28 cellular contexts compared by ENCODE assay signal in the genomic region with DNA sequence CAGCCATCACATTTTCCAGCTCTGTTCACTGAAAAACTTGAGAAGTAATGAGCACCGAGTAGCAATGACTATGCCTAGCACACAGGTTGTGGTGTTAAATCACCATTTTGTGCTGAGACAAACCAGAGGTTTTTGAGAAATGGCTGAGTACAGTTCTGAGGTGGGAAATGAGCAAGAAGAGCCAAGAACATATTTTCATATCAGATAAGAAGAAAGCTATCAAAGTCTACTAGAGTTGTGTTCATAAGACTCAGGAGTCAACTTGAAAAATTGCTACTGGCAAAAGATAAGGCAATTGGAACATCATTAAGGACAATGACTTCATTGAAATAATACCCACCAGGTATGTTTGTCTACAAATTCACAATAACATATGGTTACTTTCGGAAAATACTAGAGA.
"Had no signal": no experiment of that assay in that cellular context is flagged by ENCODE, and none has a peak within 500 bp of the region (broad histone marks: within the 10 kb centered on the region; RNA-seq: fewer than 3 reads in every experiment).

No MANE protein-coding gene starts in this region.

- H3K27me3 ChIP-seq: left lung, ovary, right atrium auricular region, suprapubic skin, tibial artery, upper lobe of right lung had no signal

- H3K27ac ChIP-seq: left lung, lower lobe of right lung, ovary, right atrium auricular region, right lobe of liver, suprapubic skin, thoracic aorta, tibial artery, upper lobe of right lung had no signal

- H3K4me1 Mint-ChIP-seq: naive thymus-derived CD4-positive, alpha-beta T cell had no signal

- H3K4me3 Mint-ChIP-seq: mesothelial cell of epicardium; naive thymus-derived CD4-positive, alpha-beta T cell; natural killer cell treated with Interleukin-12 subunit alpha and Interleukin-12 subunit beta and Interleukin-15 and Interleukin-18, amount 100 ng/mL, for 72 hours; stimulated activated naive CD8-positive, alpha-beta T cell treated with anti-CD3 and anti-CD28 coated beads, Interleukin-15, Interleukin-2, amounts not matched to agents 100 ng/mL and 50 ng/mL, for 24 hours had no signal

- H3K9me3 ChIP-seq: left lung, lower lobe of right lung, mucosa of descending colon, ovary, right atrium auricular region, right lobe of liver, suprapubic skin, thoracic aorta, tibial artery, upper lobe of right lung had no signal

- H3K9me3 Mint-ChIP-seq: mesothelial cell of epicardium had no signal

- H3K36me3 Mint-ChIP-seq: mesothelial cell of epicardium; naive thymus-derived CD4-positive, alpha-beta T cell; natural killer cell treated with Interleukin-12 subunit alpha and Interleukin-12 subunit beta and Interleukin-15 and Interleukin-18, amount 100 ng/mL, for 72 hours had no signal

- H3K36me3 ChIP-seq: left lung, lower lobe of right lung, ovary, right atrium auricular region, right lobe of liver, suprapubic skin, thoracic aorta, tibial artery, upper lobe of right lung had no signal

- ATAC-seq: left colon; left lung; lower lobe of right lung; mucosa of descending colon; naive thymus-derived CD4-positive, alpha-beta T cell; natural killer cell treated with Interleukin-12 subunit alpha and Interleukin-12 subunit beta and Interleukin-15 and Interleukin-18, amount 100 ng/mL, for 72 hours; right lobe of liver; upper lobe of right lung had no signal

- H3K27me3 Mint-ChIP-seq: naive thymus-derived CD4-positive, alpha-beta T cell; natural killer cell treated with Interleukin-12 subunit alpha and Interleukin-12 subunit beta and Interleukin-15 and Interleukin-18, amount 100 ng/mL, for 72 hours; progenitor cell of endocrine pancreas; stimulated activated naive CD8-positive, alpha-beta T cell treated with anti-CD3 and anti-CD28 coated beads, Interleukin-15, Interleukin-2, amounts not matched to agents 100 ng/mL and 50 ng/mL, for 24 hours had no signal

- DNase-seq: hippocampal formation; kidney; left colon; left lung; lower lobe of right lung; mammary epithelial cell; mesenchymal stem cell; mucosa of descending colon; naive thymus-derived CD4-positive, alpha-beta T cell; ovary; right lobe of liver; stimulated activated CD4-positive, alpha-beta T cell treated with anti-CD3 and anti-CD28 coated beads, Interleukin-12 subunit alpha, Interleukin-12 subunit beta, amount 100 ng/mL, for 4 hours; stimulated activated CD4-positive, alpha-beta T cell treated with anti-CD3 and anti-CD28 coated beads, Interleukin-15, amount 100 ng/mL, for 24 hours; stimulated activated CD4-positive, alpha-beta T cell treated with anti-CD3 and anti-CD28 coated beads, Interleukin-2, amount 100 ng/mL, for 24 hours; stimulated activated CD4-positive, alpha-beta T cell treated with anti-CD3 and anti-CD28 coated beads, Interleukin-4, amount 100 ng/mL, for 1 hour; stimulated activated naive CD4-positive, alpha-beta T cell; tibial artery; trophoblast cell; upper lobe of right lung had no signal

- H3K27ac Mint-ChIP-seq: mesothelial cell of epicardium; naive thymus-derived CD4-positive, alpha-beta T cell; natural killer cell treated with Interleukin-12 subunit alpha and Interleukin-12 subunit beta and Interleukin-15 and Interleukin-18, amount 100 ng/mL, for 72 hours; stimulated activated naive CD8-positive, alpha-beta T cell treated with anti-CD3 and anti-CD28 coated beads, Interleukin-15, Interleukin-2, amounts not matched to agents 100 ng/mL and 50 ng/mL, for 24 hours had no signal

- FAIRE-seq: islet of Langerhans, kidney, urothelium cell line had no signal

- H3K4me1 ChIP-seq: left lung, lower lobe of right lung, right atrium auricular region, right lobe of liver, suprapubic skin, tibial artery, upper lobe of right lung had no signal

- H3K4me3 ChIP-seq: left lung, lower lobe of right lung, mucosa of descending colon, ovary, right atrium auricular region, right lobe of liver, suprapubic skin, thoracic aorta, tibial artery, upper lobe of right lung had no signal
